In genomic region chr12:47378222-47378582, GRCh38 we compare ENCODE assay signal across 11 cellular contexts.
DNase-seq lines count a peak whose midpoint lies in the region; ATAC-seq and TF ChIP-seq lines count a peak whose summit lies in the region.
"Had no signal": no experiment of that assay in that cellular context is flagged by ENCODE, and none has a peak within 500 bp of the region (broad histone marks: within the 10 kb centered on the region; RNA-seq: fewer than 3 reads in every experiment).

No MANE protein-coding gene starts in this region.

- H3F3A ChIP-seq in neural progenitor cell (ENCODE audit: low read depth), result no peaks in the 10 kb centered on the region

- in situ Hi-C loops in IMR-90 (cut with MboI; ENCODE audit: low sequenced_read_pairs), result no loop called here

- no peak overlapping the region for H3K23ac ChIP-seq in IMR-90 (ENCODE audit: low read depth, low read length)

- DNase-seq in IMR-90, result peak; percentile 17
- DNase-seq in activated T-helper 2 cell treated with anti-CD3 and anti-CD28 coated beads, Interferon-gamma antibody, Interleukin-2, Interleukin-4, amounts not matched to agents 10 μg/mL and 5 μg/mL and 100 μg/mL, durations not matched to agents 14 hours and 24 hours and 36 hours (ENCODE audit: low spot score), result no peak
- DNase-seq in heart left ventricle, result no peak
- DNase-seq in neural progenitor cell (ENCODE audit: low spot score), result no peak
- DNase-seq: activated CD4-positive, CD25-positive, alpha-beta regulatory T cell treated with anti-CD3 and anti-CD28 coated beads, Interleukin-2, amount 50 U/mL, for 72 hours; COR-L47; NCI-H524; stimulated activated CD8-positive, alpha-beta memory T cell treated with anti-CD3 and anti-CD28 coated beads, Interleukin-4, amount 100 ng/mL, for 48 hours had no signal

- H2BK15ac ChIP-seq in IMR-90 (ENCODE audit: low read depth, low read length), result peak overlapping the region; percentile 54; the same call in 1 of the 3 replicates

- no peak overlapping the region for H3K4me3 ChIP-seq in IMR-90 (ENCODE audit: insufficient read depth, low read depth, low read length)
- no peak overlapping the region for H3K4me3 ChIP-seq in heart left ventricle
- no peak overlapping the region for H3K4me3 ChIP-seq in skin epidermis
- no peak overlapping the region for H3K4me3 ChIP-seq in neural progenitor cell

- no peaks in the 10 kb centered on the region for H3K79me1 ChIP-seq in IMR-90 (ENCODE audit: low read depth in 1 of 2, low read length in 2 of 2)

- H3K14ac ChIP-seq in IMR-90 (replicated peaks; ENCODE audit: low read depth, low read length), result peak overlapping the region; percentile 27; the same call in 1 of the 2 replicates

- ATAC-seq in IMR-90 (ENCODE audit: low read depth) (no peak), heart left ventricle (peak in 2 of 4 donors; percentile 2 to 3), GM21515 (IDR thresholded peaks at IDR 0.05; ENCODE audit: unreplicated experiment) (no peak), HG03175 (IDR thresholded peaks at IDR 0.05; ENCODE audit: unreplicated experiment) (no peak)

- peaks cover 3% of the 10 kb centered on the region; the same call in 1 of the 2 replicates for H3K9me1 ChIP-seq in IMR-90 (ENCODE audit: insufficient read depth, low read length)

- H2AK5ac ChIP-seq in IMR-90 (ENCODE audit: low read depth, low read length), result no peak overlapping the region; the same call in 1 of the 2 replicates

- peak overlapping the region; percentile 57; the same call in 1 of the 2 replicates for H4K5ac ChIP-seq in IMR-90 (ENCODE audit: low read depth, low read length)

- no peaks in the 10 kb centered on the region for H3K27me3 Mint-ChIP-seq in activated T-helper 2 cell treated with anti-CD3 and anti-CD28 coated beads, Interferon-gamma antibody, Interleukin-2, Interleukin-4, amounts not matched to agents 10 μg/mL and 5 μg/mL and 100 μg/mL, durations not matched to agents 14 hours and 24 hours and 36 hours (ENCODE audit: low read depth)
- peaks cover 3% of the 10 kb centered on the region for H3K27me3 Mint-ChIP-seq in neural progenitor cell (ENCODE audit: insufficient read depth, low read depth)

- H2BK120ac ChIP-seq in IMR-90 (ENCODE audit: low read depth, low read length), result peak overlapping the region; percentile 89

- H3K36me3 ChIP-seq in IMR-90 (ENCODE audit: control insufficient read depth, insufficient read depth, low read length) (no peaks in the 10 kb centered on the region), heart left ventricle (no peaks in the 10 kb centered on the region), neural progenitor cell (no peaks in the 10 kb centered on the region)

- peak overlapping the region; percentile 61 for H3K27ac Mint-ChIP-seq in activated T-helper 2 cell treated with anti-CD3 and anti-CD28 coated beads, Interferon-gamma antibody, Interleukin-2, Interleukin-4, amounts not matched to agents 10 μg/mL and 5 μg/mL and 100 μg/mL, durations not matched to agents 14 hours and 24 hours and 36 hours
- no peak overlapping the region for H3K27ac Mint-ChIP-seq in neural progenitor cell

- dilution Hi-C loops in IMR-90 (cut with HindIII; ENCODE audit: low sequenced_read_pairs, unreplicated experiment), result no loop called here

- no peak overlapping the region for H2AK9ac ChIP-seq in IMR-90 (replicated peaks; ENCODE audit: low read depth, low read length, poor library complexity)

- no peaks in the 10 kb centered on the region for H4K20me1 ChIP-seq in IMR-90 (ENCODE audit: insufficient read depth, low read length)
- H4K20me1 ChIP-seq in neural progenitor cell (ENCODE audit: low read depth), result no peaks in the 10 kb centered on the region

- H3K4me1 ChIP-seq in IMR-90 (ENCODE audit: control insufficient read depth, insufficient read depth, low read length), result peaks cover 7% of the 10 kb centered on the region
- peaks cover 0 to 28% (median 11%) of the 10 kb centered on the region in 12 donors for H3K4me1 ChIP-seq in heart left ventricle
- no peaks in the 10 kb centered on the region for H3K4me1 ChIP-seq in neural progenitor cell

- peaks cover 23% of the 10 kb centered on the region for H3K9me3 Mint-ChIP-seq in activated T-helper 2 cell treated with anti-CD3 and anti-CD28 coated beads, Interferon-gamma antibody, Interleukin-2, Interleukin-4, amounts not matched to agents 10 μg/mL and 5 μg/mL and 100 μg/mL, durations not matched to agents 14 hours and 24 hours and 36 hours
- H3K9me3 Mint-ChIP-seq in neural progenitor cell, result peaks cover 3% of the 10 kb centered on the region

- H3K4me3 Mint-ChIP-seq in activated T-helper 2 cell treated with anti-CD3 and anti-CD28 coated beads, Interferon-gamma antibody, Interleukin-2, Interleukin-4, amounts not matched to agents 10 μg/mL and 5 μg/mL and 100 μg/mL, durations not matched to agents 14 hours and 24 hours and 36 hours (ENCODE audit: low read depth), result no peak overlapping the region
- no peak overlapping the region for H3K4me3 Mint-ChIP-seq in neural progenitor cell

- TF ChIP-seq POLR2A in IMR-90 (IDR thresholded peaks at IDR 0.05; ENCODE audit: low read depth, low read length) (no peak), heart left ventricle (IDR thresholded peaks at IDR 0.05) (no peak)

- POLR2A ChIA-PET in IMR-90 (lab: Charles Lee; ENCODE audit: unreplicated experiment), result no interaction called here

- H2BK5ac ChIP-seq in IMR-90 (ENCODE audit: low read depth, low read length, poor library complexity, severe bottlenecking), result peak overlapping the region; percentile 95

- no peak overlapping the region for H3K9ac ChIP-seq in IMR-90 (ENCODE audit: low read depth, low read length)
- H3K9ac ChIP-seq in neural progenitor cell, result no peak overlapping the region

- H3K4ac ChIP-seq in IMR-90 (ENCODE audit: low read depth, low read length), result peak overlapping the region; percentile 88; the same call in 1 of the 2 replicates

- TF ChIP-seq RAD21 in IMR-90 (IDR thresholded peaks at IDR 0.05; ENCODE audit: low read length), result no peak

- H3K4me2 ChIP-seq in IMR-90 (ENCODE audit: low read depth, low read length) (peak overlapping the region; percentile 1; the same call in 1 of the 2 replicates), neural progenitor cell (no peak overlapping the region)

- H2AFZ ChIP-seq in IMR-90 (replicated peaks; ENCODE audit: low read length, poor library complexity) (no peak overlapping the region), neural progenitor cell (replicated peaks) (no peak overlapping the region)

- H3K56ac ChIP-seq in IMR-90 (ENCODE audit: extremely low read depth, insufficient read depth, low read length), result 0 out of 2 replicates have a peak overlapping the region, but pooled peaks have one; percentile 11

- H3K27me3 ChIP-seq in IMR-90 (ENCODE audit: control insufficient read depth, insufficient read depth, low read length) (no peaks in the 10 kb centered on the region), heart left ventricle (no peaks in the 10 kb centered on the region), neural progenitor cell (no peaks in the 10 kb centered on the region)

- H2BK20ac ChIP-seq in IMR-90 (ENCODE audit: low read depth, low read length), result peak overlapping the region; percentile 57

- no peaks in the 10 kb centered on the region for H3K79me2 ChIP-seq in neural progenitor cell (ENCODE audit: low read depth)

- H3K9me3 ChIP-seq in IMR-90 (ENCODE audit: control insufficient read depth, insufficient read depth, low read length) (no peaks in the 10 kb centered on the region), heart left ventricle (peaks cover 0 to 9% (median 0%) of the 10 kb centered on the region in 12 donors), neural progenitor cell (ENCODE audit: low read depth) (no peaks in the 10 kb centered on the region)

- H4K91ac ChIP-seq in IMR-90 (ENCODE audit: insufficient read depth, low read depth, low read length), result no peak overlapping the region; the same call in 1 of the 2 replicates

- H3K18ac ChIP-seq in IMR-90 (ENCODE audit: low read depth, low read length), result peak overlapping the region; percentile 12

- H3K27ac ChIP-seq in IMR-90 (ENCODE audit: insufficient read depth, low read length) (peak overlapping the region; percentile 25; the same call in 1 of the 2 replicates), heart left ventricle (peak overlapping the region in 9 of 12 donors; percentile 18 to 85 (median 56)), skin epidermis (peak overlapping the region in 13 of 21 experiments; percentile 3 to 74 (median 46)), neural progenitor cell (no peak overlapping the region)

- peaks cover 49% of the 10 kb centered on the region for H3K36me3 Mint-ChIP-seq in activated T-helper 2 cell treated with anti-CD3 and anti-CD28 coated beads, Interferon-gamma antibody, Interleukin-2, Interleukin-4, amounts not matched to agents 10 μg/mL and 5 μg/mL and 100 μg/mL, durations not matched to agents 14 hours and 24 hours and 36 hours (ENCODE audit: low read depth)
- no peaks in the 10 kb centered on the region for H3K36me3 Mint-ChIP-seq in neural progenitor cell

- CTCF ChIA-PET in IMR-90 (lab: Yijun Ruan, JAX), result interaction anchor here (1.2 kb wide), 1 partner anchor 19 kb away, joined by 5 read pairs; no protein-coding TSS in a partner anchor

- WGBS in IMR-90 (ENCODE audit: extremely low coverage in 2 of 2, insufficient read length in 1 of 2), 2 experiments, result no CpG with 5 or more reads among the region's 3 CpGs
- WGBS in heart left ventricle, 4 donors, result 63 to 90% (median 82%) methylated on average over 3 of the region's 3 CpGs

- H4K8ac ChIP-seq in IMR-90 (ENCODE audit: low read depth in 2 of 2, low read length in 2 of 2), result peak overlapping the region; percentile 0 to 87; a peak in 2 of 4 replicates

- no TSS peak for BruUV-seq in IMR-90 (replicated peaks; lab: Mats Ljungman, UMichigan)

- TF ChIP-seq CTCF in IMR-90 (conservative IDR thresholded peaks at IDR 0.05; ENCODE audit: low read depth, low read length), result no peak
- TF ChIP-seq CTCF in heart left ventricle (IDR thresholded peaks at IDR 0.05), result no peak
- no peak for TF ChIP-seq CTCF in neural progenitor cell (IDR thresholded peaks at IDR 0.05)

- intact Hi-C loops in IMR-90 (cut with micrococcal nuclease) (no loop called here), heart left ventricle (cut with DNase I) (no loop called here)
- intact Hi-C loops in activated T-helper 2 cell treated with anti-CD3 and anti-CD28 coated beads, Interferon-gamma antibody, Interleukin-2, Interleukin-4, amounts not matched to agents 10 μg/mL and 5 μg/mL and 100 μg/mL, durations not matched to agents 14 hours and 24 hours and 36 hours (cut with micrococcal nuclease), result loop anchor here (1.0 kb wide), 1 partner anchor 10 kb away; no protein-coding TSS in a partner anchor

- peaks cover 35% of the 10 kb centered on the region for H3K4me1 Mint-ChIP-seq in activated T-helper 2 cell treated with anti-CD3 and anti-CD28 coated beads, Interferon-gamma antibody, Interleukin-2, Interleukin-4, amounts not matched to agents 10 μg/mL and 5 μg/mL and 100 μg/mL, durations not matched to agents 14 hours and 24 hours and 36 hours (ENCODE audit: low read depth)
- H3K4me1 Mint-ChIP-seq in neural progenitor cell, result no peaks in the 10 kb centered on the region

TF ChIP-seq in IMR-90, 13 proteins besides CTCF, POLR2A, EP300 and RAD21:
- TF ChIP-seq RCOR1 (IDR thresholded peaks at IDR 0.05; ENCODE audit: insufficient replicate concordance, low read length) (no peak), CEBPB (IDR thresholded peaks at IDR 0.05; ENCODE audit: low read depth, low read length) (peak; percentile 60)
